Comparison of ENCODE assay signal across 1 cellular context in the genomic region with DNA sequence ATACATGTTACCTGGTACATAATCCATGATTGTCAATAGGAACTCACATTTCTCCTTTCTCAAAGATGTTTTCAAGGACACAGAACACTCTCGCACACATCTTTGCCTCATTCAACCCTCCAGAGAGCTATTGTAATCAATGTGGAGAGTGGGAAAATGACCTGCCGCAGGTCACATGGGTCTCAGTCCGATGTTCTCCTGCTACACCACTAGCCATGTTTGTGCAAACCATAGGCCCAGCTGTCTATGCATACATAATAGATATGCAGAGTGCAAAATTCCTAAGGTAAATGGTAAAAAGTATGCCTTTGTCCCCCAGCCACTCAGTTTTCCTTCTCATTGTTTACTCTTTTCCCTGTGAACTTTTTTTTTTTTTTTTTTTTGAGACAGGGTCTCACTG.
TF ChIP-seq lines count a peak whose summit lies in the region.

No MANE protein-coding gene starts in this region.

TF ChIP-seq in GM23338, 12 proteins besides CTCF, POLR2A, EP300 and RAD21 (continued from another document):
- TF ChIP-seq, protein P1, sequence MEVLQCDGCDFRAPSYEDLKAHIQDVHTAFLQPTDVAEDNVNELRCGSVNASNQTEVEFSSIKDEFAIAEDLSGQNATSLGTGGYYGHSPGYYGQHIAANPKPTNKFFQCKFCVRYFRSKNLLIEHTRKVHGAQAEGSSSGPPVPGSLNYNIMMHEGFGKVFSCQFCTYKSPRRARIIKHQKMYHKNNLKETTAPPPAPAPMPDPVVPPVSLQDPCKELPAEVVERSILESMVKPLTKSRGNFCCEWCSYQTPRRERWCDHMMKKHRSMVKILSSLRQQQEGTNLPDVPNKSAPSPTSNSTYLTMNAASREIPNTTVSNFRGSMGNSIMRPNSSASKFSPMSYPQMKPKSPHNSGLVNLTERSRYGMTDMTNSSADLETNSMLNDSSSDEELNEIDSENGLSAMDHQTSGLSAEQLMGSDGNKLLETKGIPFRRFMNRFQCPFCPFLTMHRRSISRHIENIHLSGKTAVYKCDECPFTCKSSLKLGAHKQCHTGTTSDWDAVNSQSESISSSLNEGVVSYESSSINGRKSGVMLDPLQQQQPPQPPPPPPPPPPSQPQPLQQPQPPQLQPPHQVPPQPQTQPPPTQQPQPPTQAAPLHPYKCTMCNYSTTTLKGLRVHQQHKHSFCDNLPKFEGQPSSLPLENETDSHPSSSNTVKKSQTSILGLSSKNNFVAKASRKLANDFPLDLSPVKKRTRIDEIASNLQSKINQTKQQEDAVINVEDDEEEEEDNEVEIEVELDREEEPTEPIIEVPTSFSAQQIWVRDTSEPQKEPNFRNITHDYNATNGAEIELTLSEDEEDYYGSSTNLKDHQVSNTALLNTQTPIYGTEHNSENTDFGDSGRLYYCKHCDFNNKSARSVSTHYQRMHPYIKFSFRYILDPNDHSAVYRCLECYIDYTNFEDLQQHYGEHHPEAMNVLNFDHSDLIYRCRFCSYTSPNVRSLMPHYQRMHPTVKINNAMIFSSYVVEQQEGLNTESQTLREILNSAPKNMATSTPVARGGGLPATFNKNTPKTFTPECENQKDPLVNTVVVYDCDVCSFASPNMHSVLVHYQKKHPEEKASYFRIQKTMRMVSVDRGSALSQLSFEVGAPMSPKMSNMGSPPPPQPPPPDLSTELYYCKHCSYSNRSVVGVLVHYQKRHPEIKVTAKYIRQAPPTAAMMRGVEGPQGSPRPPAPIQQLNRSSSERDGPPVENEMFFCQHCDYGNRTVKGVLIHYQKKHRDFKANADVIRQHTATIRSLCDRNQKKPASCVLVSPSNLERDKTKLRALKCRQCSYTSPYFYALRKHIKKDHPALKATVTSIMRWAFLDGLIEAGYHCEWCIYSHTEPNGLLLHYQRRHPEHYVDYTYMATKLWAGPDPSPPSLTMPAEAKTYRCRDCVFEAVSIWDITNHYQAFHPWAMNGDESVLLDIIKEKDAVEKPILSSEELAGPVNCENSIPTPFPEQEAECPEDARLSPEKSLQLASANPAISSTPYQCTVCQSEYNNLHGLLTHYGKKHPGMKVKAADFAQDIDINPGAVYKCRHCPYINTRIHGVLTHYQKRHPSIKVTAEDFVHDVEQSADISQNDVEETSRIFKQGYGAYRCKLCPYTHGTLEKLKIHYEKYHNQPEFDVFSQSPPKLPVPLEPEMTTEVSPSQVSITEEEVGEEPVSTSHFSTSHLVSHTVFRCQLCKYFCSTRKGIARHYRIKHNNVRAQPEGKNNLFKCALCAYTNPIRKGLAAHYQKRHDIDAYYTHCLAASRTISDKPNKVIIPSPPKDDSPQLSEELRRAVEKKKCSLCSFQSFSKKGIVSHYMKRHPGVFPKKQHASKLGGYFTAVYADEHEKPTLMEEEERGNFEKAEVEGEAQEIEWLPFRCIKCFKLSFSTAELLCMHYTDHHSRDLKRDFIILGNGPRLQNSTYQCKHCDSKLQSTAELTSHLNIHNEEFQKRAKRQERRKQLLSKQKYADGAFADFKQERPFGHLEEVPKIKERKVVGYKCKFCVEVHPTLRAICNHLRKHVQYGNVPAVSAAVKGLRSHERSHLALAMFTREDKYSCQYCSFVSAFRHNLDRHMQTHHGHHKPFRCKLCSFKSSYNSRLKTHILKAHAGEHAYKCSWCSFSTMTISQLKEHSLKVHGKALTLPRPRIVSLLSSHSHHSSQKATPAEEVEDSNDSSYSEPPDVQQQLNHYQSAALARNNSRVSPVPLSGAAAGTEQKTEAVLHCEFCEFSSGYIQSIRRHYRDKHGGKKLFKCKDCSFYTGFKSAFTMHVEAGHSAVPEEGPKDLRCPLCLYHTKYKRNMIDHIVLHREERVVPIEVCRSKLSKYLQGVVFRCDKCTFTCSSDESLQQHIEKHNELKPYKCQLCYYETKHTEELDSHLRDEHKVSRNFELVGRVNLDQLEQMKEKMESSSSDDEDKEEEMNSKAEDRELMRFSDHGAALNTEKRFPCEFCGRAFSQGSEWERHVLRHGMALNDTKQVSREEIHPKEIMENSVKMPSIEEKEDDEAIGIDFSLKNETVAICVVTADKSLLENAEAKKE (CRISPR knock-in tag; IDR thresholded peaks at IDR 0.05), result no peak
